In the genomic region with DNA sequence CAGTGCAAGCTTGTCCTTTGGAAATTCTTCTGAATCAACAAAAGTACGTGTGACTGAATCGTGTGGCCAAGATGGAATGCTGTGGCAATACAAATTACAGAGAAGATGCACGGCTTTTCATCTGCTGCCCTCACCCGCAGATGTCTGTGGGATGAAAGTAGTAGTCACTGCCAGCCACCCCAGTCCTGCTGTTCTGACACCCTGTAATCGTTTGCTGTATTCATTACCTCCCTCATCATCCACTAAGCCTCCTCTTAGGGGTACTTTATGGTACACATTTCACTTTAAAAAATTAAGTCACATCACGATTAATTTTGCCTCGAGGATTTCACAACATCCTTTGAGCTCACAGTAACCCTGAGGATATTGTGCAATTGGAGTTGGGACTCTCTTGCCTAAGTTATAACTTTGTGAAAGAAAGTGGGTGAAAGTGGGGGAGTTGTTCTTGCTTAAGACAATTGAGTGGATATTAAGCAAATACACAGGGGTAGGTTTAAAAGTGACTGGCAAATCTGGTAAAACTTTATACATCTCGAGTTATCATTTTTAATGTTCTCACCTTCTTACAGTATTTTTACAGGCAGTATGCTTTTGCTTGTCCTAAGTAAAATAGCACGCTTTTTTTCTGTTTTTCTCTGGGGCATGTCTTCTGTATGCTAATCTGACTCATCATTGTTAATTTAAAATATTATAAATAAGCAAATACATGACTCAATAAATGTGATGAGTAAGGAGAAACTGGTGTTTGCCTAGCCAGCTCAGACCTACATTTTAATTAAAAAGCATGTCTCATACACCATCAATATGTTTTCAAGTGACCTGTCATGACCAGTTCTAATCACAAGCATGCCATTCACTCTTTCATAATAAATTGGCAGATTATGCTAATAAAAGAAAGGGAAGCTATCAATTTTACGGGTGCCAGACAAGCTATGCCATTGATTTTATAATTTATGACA, we compare ENCODE assay signal across 1 cellular context.
TF ChIP-seq lines count a peak whose summit lies in the region.

No MANE protein-coding gene starts in this region.

TF ChIP-seq in HepG2, 621 proteins besides CTCF, POLR2A, EP300 and RAD21 (continued from another document and continues in another):
- no peak for TF ChIP-seq U2AF2 (IDR thresholded peaks at IDR 0.05; ENCODE audit: low read depth, low read length)
- no peak for TF ChIP-seq HNRNPL (IDR thresholded peaks at IDR 0.05; ENCODE audit: low read depth, low read length)
- TF ChIP-seq, protein P1, sequence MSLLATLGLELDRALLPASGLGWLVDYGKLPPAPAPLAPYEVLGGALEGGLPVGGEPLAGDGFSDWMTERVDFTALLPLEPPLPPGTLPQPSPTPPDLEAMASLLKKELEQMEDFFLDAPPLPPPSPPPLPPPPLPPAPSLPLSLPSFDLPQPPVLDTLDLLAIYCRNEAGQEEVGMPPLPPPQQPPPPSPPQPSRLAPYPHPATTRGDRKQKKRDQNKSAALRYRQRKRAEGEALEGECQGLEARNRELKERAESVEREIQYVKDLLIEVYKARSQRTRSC (CRISPR knock-in tag; IDR thresholded peaks at IDR 0.05; ENCODE audit: low read depth): no peak
- no peak for TF ChIP-seq ZNF724P (CRISPR knock-in tag; IDR thresholded peaks at IDR 0.05; ENCODE audit: borderline replicate concordance)
- TF ChIP-seq SMARCC2 (IDR thresholded peaks at IDR 0.05): no peak
- TF ChIP-seq ELF4 (CRISPR knock-in tag; IDR thresholded peaks at IDR 0.05; ENCODE audit: borderline replicate concordance): no peak; the same call in 1 of the 2 replicates
- TF ChIP-seq NKX3-1 (CRISPR knock-in tag; IDR thresholded peaks at IDR 0.05): no peak
- TF ChIP-seq ZFP36 (IDR thresholded peaks at IDR 0.05; ENCODE audit: borderline replicate concordance, low read depth, low read length, partially characterized antibody): no peak
- TF ChIP-seq, protein P2, sequence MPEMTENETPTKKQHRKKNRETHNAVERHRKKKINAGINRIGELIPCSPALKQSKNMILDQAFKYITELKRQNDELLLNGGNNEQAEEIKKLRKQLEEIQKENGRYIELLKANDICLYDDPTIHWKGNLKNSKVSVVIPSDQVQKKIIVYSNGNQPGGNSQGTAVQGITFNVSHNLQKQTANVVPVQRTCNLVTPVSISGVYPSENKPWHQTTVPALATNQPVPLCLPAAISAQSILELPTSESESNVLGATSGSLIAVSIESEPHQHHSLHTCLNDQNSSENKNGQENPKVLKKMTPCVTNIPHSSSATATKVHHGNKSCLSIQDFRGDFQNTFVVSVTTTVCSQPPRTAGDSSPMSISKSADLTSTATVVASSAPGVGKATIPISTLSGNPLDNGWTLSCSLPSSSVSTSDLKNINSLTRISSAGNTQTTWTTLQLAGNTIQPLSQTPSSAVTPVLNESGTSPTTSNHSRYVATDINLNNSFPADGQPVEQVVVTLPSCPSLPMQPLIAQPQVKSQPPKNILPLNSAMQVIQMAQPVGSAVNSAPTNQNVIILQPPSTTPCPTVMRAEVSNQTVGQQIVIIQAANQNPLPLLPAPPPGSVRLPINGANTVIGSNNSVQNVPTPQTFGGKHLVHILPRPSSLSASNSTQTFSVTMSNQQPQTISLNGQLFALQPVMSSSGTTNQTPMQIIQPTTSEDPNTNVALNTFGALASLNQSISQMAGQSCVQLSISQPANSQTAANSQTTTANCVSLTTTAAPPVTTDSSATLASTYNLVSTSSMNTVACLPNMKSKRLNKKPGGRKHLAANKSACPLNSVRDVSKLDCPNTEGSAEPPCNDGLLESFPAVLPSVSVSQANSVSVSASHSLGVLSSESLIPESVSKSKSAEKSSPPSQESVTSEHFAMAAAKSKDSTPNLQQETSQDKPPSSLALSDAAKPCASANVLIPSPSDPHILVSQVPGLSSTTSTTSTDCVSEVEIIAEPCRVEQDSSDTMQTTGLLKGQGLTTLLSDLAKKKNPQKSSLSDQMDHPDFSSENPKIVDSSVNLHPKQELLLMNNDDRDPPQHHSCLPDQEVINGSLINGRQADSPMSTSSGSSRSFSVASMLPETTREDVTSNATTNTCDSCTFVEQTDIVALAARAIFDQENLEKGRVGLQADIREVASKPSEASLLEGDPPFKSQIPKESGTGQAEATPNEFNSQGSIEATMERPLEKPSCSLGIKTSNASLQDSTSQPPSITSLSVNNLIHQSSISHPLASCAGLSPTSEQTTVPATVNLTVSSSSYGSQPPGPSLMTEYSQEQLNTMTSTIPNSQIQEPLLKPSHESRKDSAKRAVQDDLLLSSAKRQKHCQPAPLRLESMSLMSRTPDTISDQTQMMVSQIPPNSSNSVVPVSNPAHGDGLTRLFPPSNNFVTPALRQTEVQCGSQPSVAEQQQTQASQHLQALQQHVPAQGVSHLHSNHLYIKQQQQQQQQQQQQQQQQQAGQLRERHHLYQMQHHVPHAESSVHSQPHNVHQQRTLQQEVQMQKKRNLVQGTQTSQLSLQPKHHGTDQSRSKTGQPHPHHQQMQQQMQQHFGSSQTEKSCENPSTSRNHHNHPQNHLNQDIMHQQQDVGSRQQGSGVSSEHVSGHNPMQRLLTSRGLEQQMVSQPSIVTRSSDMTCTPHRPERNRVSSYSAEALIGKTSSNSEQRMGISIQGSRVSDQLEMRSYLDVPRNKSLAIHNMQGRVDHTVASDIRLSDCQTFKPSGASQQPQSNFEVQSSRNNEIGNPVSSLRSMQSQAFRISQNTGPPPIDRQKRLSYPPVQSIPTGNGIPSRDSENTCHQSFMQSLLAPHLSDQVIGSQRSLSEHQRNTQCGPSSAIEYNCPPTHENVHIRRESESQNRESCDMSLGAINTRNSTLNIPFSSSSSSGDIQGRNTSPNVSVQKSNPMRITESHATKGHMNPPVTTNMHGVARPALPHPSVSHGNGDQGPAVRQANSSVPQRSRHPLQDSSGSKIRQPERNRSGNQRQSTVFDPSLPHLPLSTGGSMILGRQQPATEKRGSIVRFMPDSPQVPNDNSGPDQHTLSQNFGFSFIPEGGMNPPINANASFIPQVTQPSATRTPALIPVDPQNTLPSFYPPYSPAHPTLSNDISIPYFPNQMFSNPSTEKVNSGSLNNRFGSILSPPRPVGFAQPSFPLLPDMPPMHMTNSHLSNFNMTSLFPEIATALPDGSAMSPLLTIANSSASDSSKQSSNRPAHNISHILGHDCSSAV (CRISPR knock-in tag; IDR thresholded peaks at IDR 0.05; ENCODE audit: borderline replicate concordance): no peak
- TF ChIP-seq ZBTB1 (CRISPR knock-in tag; IDR thresholded peaks at IDR 0.05; ENCODE audit: borderline replicate concordance): no peak
- TF ChIP-seq NFRKB (IDR thresholded peaks at IDR 0.05): no peak
- no peak for TF ChIP-seq PHF5A (CRISPR knock-in tag; IDR thresholded peaks at IDR 0.05; ENCODE audit: low read depth, unreplicated experiment)
- TF ChIP-seq ZKSCAN5 (CRISPR knock-in tag; IDR thresholded peaks at IDR 0.05): no peak
- no peak for TF ChIP-seq ZNF782 (CRISPR knock-in tag; IDR thresholded peaks at IDR 0.05; ENCODE audit: borderline replicate concordance)
- TF ChIP-seq NFKB2 (CRISPR knock-in tag; IDR thresholded peaks at IDR 0.05; ENCODE audit: borderline replicate concordance): no peak
- no peak for TF ChIP-seq TOPORS (CRISPR knock-in tag; IDR thresholded peaks at IDR 0.05)
- peak; percentile 62; the same call in 1 of the 2 replicates for TF ChIP-seq ZNF605 (CRISPR knock-in tag; IDR thresholded peaks at IDR 0.05)
- TF ChIP-seq ZNF792 (CRISPR knock-in tag; IDR thresholded peaks at IDR 0.05): peak; percentile 68
- TF ChIP-seq ASH2L (IDR thresholded peaks at IDR 0.05; ENCODE audit: insufficient read length, low read depth, low read length): peak; percentile 68
- TF ChIP-seq ZNF549 (CRISPR knock-in tag; IDR thresholded peaks at IDR 0.05): no peak
- TF ChIP-seq KAT8 (CRISPR knock-in tag; IDR thresholded peaks at IDR 0.05): peak; percentile 58
- TF ChIP-seq ZNF354B (CRISPR knock-in tag; IDR thresholded peaks at IDR 0.05): no peak
- peak; percentile 38; the same call in 1 of the 2 replicates for TF ChIP-seq KDM1A (CRISPR knock-in tag; IDR thresholded peaks at IDR 0.05)
- TF ChIP-seq ZNF563 (CRISPR knock-in tag; IDR thresholded peaks at IDR 0.05): no peak
- 0 out of 2 replicates have a peak, but pooled peaks have one; percentile 35 for TF ChIP-seq JUND (CRISPR knock-in tag; IDR thresholded peaks at IDR 0.05)
- no peak for TF ChIP-seq ZC3H13 (CRISPR knock-in tag; IDR thresholded peaks at IDR 0.05)
- TF ChIP-seq, protein P3, sequence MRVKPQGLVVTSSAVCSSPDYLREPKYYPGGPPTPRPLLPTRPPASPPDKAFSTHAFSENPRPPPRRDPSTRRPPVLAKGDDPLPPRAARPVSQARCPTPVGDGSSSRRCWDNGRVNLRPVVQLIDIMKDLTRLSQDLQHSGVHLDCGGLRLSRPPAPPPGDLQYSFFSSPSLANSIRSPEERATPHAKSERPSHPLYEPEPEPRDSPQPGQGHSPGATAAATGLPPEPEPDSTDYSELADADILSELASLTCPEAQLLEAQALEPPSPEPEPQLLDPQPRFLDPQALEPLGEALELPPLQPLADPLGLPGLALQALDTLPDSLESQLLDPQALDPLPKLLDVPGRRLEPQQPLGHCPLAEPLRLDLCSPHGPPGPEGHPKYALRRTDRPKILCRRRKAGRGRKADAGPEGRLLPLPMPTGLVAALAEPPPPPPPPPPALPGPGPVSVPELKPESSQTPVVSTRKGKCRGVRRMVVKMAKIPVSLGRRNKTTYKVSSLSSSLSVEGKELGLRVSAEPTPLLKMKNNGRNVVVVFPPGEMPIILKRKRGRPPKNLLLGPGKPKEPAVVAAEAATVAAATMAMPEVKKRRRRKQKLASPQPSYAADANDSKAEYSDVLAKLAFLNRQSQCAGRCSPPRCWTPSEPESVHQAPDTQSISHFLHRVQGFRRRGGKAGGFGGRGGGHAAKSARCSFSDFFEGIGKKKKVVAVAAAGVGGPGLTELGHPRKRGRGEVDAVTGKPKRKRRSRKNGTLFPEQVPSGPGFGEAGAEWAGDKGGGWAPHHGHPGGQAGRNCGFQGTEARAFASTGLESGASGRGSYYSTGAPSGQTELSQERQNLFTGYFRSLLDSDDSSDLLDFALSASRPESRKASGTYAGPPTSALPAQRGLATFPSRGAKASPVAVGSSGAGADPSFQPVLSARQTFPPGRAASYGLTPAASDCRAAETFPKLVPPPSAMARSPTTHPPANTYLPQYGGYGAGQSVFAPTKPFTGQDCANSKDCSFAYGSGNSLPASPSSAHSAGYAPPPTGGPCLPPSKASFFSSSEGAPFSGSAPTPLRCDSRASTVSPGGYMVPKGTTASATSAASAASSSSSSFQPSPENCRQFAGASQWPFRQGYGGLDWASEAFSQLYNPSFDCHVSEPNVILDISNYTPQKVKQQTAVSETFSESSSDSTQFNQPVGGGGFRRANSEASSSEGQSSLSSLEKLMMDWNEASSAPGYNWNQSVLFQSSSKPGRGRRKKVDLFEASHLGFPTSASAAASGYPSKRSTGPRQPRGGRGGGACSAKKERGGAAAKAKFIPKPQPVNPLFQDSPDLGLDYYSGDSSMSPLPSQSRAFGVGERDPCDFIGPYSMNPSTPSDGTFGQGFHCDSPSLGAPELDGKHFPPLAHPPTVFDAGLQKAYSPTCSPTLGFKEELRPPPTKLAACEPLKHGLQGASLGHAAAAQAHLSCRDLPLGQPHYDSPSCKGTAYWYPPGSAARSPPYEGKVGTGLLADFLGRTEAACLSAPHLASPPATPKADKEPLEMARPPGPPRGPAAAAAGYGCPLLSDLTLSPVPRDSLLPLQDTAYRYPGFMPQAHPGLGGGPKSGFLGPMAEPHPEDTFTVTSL (CRISPR knock-in tag; IDR thresholded peaks at IDR 0.05; ENCODE audit: borderline replicate concordance): peak; percentile 84
- TF ChIP-seq, protein P4, sequence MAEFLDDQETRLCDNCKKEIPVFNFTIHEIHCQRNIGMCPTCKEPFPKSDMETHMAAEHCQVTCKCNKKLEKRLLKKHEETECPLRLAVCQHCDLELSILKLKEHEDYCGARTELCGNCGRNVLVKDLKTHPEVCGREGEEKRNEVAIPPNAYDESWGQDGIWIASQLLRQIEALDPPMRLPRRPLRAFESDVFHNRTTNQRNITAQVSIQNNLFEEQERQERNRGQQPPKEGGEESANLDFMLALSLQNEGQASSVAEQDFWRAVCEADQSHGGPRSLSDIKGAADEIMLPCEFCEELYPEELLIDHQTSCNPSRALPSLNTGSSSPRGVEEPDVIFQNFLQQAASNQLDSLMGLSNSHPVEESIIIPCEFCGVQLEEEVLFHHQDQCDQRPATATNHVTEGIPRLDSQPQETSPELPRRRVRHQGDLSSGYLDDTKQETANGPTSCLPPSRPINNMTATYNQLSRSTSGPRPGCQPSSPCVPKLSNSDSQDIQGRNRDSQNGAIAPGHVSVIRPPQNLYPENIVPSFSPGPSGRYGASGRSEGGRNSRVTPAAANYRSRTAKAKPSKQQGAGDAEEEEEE (CRISPR knock-in tag; IDR thresholded peaks at IDR 0.05; ENCODE audit: borderline replicate concordance): no peak
- TF ChIP-seq ZNF550 (CRISPR knock-in tag; IDR thresholded peaks at IDR 0.05; ENCODE audit: borderline replicate concordance): no peak
- TF ChIP-seq MAFF (IDR thresholded peaks at IDR 0.05; ENCODE audit: low read depth, low read length): peak; percentile 95
- no peak for TF ChIP-seq MLLT10 (CRISPR knock-in tag; IDR thresholded peaks at IDR 0.05)
- no peak for TF ChIP-seq RFXAP (CRISPR knock-in tag; IDR thresholded peaks at IDR 0.05; ENCODE audit: borderline replicate concordance)
- TF ChIP-seq SOX5 (CRISPR knock-in tag; IDR thresholded peaks at IDR 0.05; ENCODE audit: borderline replicate concordance): peak; percentile 75; the same call in 1 of the 2 replicates
- no peak for TF ChIP-seq RFX1 (IDR thresholded peaks at IDR 0.05)
- TF ChIP-seq ZNF567 (CRISPR knock-in tag; IDR thresholded peaks at IDR 0.05; ENCODE audit: borderline replicate concordance): no peak
- TF ChIP-seq, protein P5, sequence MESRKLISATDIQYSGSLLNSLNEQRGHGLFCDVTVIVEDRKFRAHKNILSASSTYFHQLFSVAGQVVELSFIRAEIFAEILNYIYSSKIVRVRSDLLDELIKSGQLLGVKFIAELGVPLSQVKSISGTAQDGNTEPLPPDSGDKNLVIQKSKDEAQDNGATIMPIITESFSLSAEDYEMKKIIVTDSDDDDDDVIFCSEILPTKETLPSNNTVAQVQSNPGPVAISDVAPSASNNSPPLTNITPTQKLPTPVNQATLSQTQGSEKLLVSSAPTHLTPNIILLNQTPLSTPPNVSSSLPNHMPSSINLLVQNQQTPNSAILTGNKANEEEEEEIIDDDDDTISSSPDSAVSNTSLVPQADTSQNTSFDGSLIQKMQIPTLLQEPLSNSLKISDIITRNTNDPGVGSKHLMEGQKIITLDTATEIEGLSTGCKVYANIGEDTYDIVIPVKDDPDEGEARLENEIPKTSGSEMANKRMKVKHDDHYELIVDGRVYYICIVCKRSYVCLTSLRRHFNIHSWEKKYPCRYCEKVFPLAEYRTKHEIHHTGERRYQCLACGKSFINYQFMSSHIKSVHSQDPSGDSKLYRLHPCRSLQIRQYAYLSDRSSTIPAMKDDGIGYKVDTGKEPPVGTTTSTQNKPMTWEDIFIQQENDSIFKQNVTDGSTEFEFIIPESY (CRISPR knock-in tag; IDR thresholded peaks at IDR 0.05): 0 out of 2 replicates have a peak, but pooled peaks have one; percentile 31
- TF ChIP-seq, protein P6, sequence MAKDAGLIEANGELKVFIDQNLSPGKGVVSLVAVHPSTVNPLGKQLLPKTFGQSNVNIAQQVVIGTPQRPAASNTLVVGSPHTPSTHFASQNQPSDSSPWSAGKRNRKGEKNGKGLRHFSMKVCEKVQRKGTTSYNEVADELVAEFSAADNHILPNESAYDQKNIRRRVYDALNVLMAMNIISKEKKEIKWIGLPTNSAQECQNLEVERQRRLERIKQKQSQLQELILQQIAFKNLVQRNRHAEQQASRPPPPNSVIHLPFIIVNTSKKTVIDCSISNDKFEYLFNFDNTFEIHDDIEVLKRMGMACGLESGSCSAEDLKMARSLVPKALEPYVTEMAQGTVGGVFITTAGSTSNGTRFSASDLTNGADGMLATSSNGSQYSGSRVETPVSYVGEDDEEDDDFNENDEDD (CRISPR knock-in tag; IDR thresholded peaks at IDR 0.05; ENCODE audit: borderline replicate concordance): no peak
- no peak for TF ChIP-seq ZNF138 (CRISPR knock-in tag; IDR thresholded peaks at IDR 0.05; ENCODE audit: low read depth)
- no peak for TF ChIP-seq KLF12 (CRISPR knock-in tag; IDR thresholded peaks at IDR 0.05; ENCODE audit: borderline replicate concordance)
- no peak for TF ChIP-seq ZMAT3 (CRISPR knock-in tag; conservative IDR thresholded peaks at IDR 0.05)
